ENCODE assay signal across 25 cellular contexts in genomic region chr3:103977417-103977816, GRCh38.
DNase-seq lines count a peak whose midpoint lies in the region; ATAC-seq and TF ChIP-seq lines count a peak whose summit lies in the region.
"Had no signal": no experiment of that assay in that cellular context is flagged by ENCODE, and none has a peak within 500 bp of the region (broad histone marks: within the 10 kb centered on the region; RNA-seq: fewer than 3 reads in every experiment).

No MANE protein-coding gene starts in this region.

- TF ChIP-seq POLR2A in right lobe of liver (IDR thresholded peaks at IDR 0.05), result no peak

- BruUV-seq in Caco-2 (replicated peaks; lab: Mats Ljungman, UMichigan), result no TSS peak

- ATAC-seq in GM18858 (IDR thresholded peaks at IDR 0.05; ENCODE audit: unreplicated experiment), result peak; percentile 23
- ATAC-seq in HG03432 (IDR thresholded peaks at IDR 0.05; ENCODE audit: unreplicated experiment), result peak; percentile 38
- peak in 3 of 4 donors; percentile 29 to 41 (median 41) for ATAC-seq in right lobe of liver

- H3K4me3 ChIP-seq in Caco-2 (ENCODE audit: low read depth, low read length) (no peak overlapping the region), right lobe of liver (no peak overlapping the region)
- H3K4me3 ChIP-seq: HAP-1, SK-N-MC had no signal

- H3K9me3 Mint-ChIP-seq in Caco-2 (ENCODE audit: unreplicated experiment), result peaks cover 9% of the 10 kb centered on the region
- H3K9me3 Mint-ChIP-seq: T-helper 1 cell treated with Interleukin-12 subunit alpha and Interleukin-12 subunit beta and Interleukin-4 antibody, amounts not matched to agents 30 μg/mL and 1 μg/mL, for 36 hours had no signal

- H3K36me3 ChIP-seq in Caco-2 (ENCODE audit: control insufficient read depth, insufficient read depth, low read length) (no peaks in the 10 kb centered on the region), right lobe of liver (no peaks in the 10 kb centered on the region)
- H3K36me3 ChIP-seq: HAP-1 had no signal

- H3K27ac ChIP-seq in right lobe of liver, result peak overlapping the region in 2 of 3 donors; percentile 63 to 68
- H3K27ac ChIP-seq: SK-N-MC had no signal

- peak overlapping the region; percentile 75 for H3K27ac Mint-ChIP-seq in Caco-2 (ENCODE audit: unreplicated experiment)
- H3K27ac Mint-ChIP-seq: HFFc6; T-helper 1 cell treated with Interleukin-12 subunit alpha and Interleukin-12 subunit beta and Interleukin-4 antibody, amounts not matched to agents 30 μg/mL and 1 μg/mL, for 36 hours had no signal

- WGBS in right lobe of liver (ENCODE audit: insufficient coverage, low coverage, low lambda C conversion rate, missing lambda C conversion rate), result 28% methylated on average over 2 of the region's 2 CpGs

- H3K27me3 Mint-ChIP-seq in Caco-2 (ENCODE audit: insufficient read depth, unreplicated experiment), result no peaks in the 10 kb centered on the region

- CTCF ChIA-PET in Caco-2 (lab: Charles Lee), result no interaction called here

- POLR2A ChIA-PET in Caco-2 (lab: Charles Lee), result no interaction called here

- TF ChIP-seq CTCF in Caco-2 (IDR thresholded peaks at IDR 0.05; ENCODE audit: insufficient read depth in 1 of 2, low read depth in 1 of 2, low read length in 1 of 2, severe bottlenecking in 1 of 2, unreplicated experiment in 1 of 2) (no peak), right lobe of liver (IDR thresholded peaks at IDR 0.05) (no peak), GM20000 (IDR thresholded peaks at IDR 0.05; ENCODE audit: extremely low read depth, missing control alignments) (no peak)

- no peaks in the 10 kb centered on the region for H3K36me3 Mint-ChIP-seq in Caco-2 (ENCODE audit: insufficient read depth, unreplicated experiment)

- H3K4me1 Mint-ChIP-seq in Caco-2 (ENCODE audit: low read depth, unreplicated experiment), result peaks cover 15% of the 10 kb centered on the region

- intact Hi-C loops in Caco-2 (cut with micrococcal nuclease; ENCODE audit: unreplicated experiment) (loop anchor here (1.0 kb wide), 1 partner anchor 30 kb away; no protein-coding TSS in a partner anchor), right lobe of liver (cut with DNase I) (no loop called here)

- H3K4me1 ChIP-seq in Caco-2, result peaks cover 26% of the 10 kb centered on the region
- peaks cover 0 to 10% (median 4%) of the 10 kb centered on the region in 4 donors for H3K4me1 ChIP-seq in right lobe of liver
- H3K4me1 ChIP-seq: HAP-1 had no signal

- H3K9me3 ChIP-seq in Caco-2 (no peaks in the 10 kb centered on the region), right lobe of liver (no peaks in the 10 kb centered on the region)
- H3K9me3 ChIP-seq: HAP-1 had no signal

- DNase-seq in Caco-2, result no peak
- no peak for DNase-seq in right lobe of liver
- DNase-seq in NCI-H187 treated with DMSO at 0.1 percent for 48 hours (lab: John Stamatoyannopoulos, UW), result no peak
- DNase-seq in medulla oblongata (ENCODE audit: extremely low spot score), result no peak
- DNase-seq in AML-193 (lab: John Stamatoyannopoulos, UW), result no peak
- no peak for DNase-seq in GM20000 (ENCODE audit: low spot score)
- DNase-seq: 8988T, ACHN, GF-D8, GOT3, HFFc6, Karpas-422, NCI-H1092 treated with DMSO at 0.1 percent for 48 hours, NCI-H1436, NCI-H187, NCI-H2107, NCI-H524, NCI-H748 treated with DMSO at 0.1 percent for 48 hours, SIG-M5, SW 1271 had no signal

- H3K27me3 ChIP-seq in Caco-2 (replicated peaks; ENCODE audit: control insufficient read depth, insufficient read depth, low read length) (no peaks in the 10 kb centered on the region), right lobe of liver (no peaks in the 10 kb centered on the region)

- peak overlapping the region; percentile 27 for H3K4me3 Mint-ChIP-seq in Caco-2 (ENCODE audit: unreplicated experiment)
- H3K4me3 Mint-ChIP-seq: HFFc6; T-helper 1 cell treated with Interleukin-12 subunit alpha and Interleukin-12 subunit beta and Interleukin-4 antibody, amounts not matched to agents 30 μg/mL and 1 μg/mL, for 36 hours had no signal
